35 cellular contexts compared by ENCODE assay signal in the genomic region with DNA sequence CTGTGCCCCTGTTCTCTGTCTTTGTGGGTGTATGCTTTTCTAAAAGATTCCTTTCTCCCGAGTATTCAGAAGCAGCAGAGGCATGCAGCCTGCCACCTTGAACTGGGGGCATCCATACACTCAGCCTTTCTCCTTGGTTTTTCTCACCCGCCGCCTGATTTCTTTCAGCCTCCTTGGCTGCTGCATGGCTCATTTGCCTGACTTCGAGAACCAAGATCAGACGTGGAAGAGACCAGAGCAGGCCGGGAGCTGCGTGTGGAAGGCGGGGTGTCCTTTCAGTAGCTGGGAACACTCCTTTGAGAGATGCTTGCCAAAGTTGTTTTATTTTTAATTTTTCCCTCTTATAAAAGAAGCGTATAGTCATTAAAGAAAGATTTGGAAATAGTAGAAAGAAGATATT. TPM values are rescaled to one million over a fixed set of nuclear protein-coding genes. Genes with fewer than 3 reads are reported as not detected.
"Had no signal": no experiment of that assay in that cellular context is flagged by ENCODE, and none has a peak within 500 bp of the region (broad histone marks: within the 10 kb centered on the region; RNA-seq: fewer than 3 reads in every experiment).

No MANE protein-coding gene starts in this region.

- H3K27me3 Mint-ChIP-seq: activated B cell treated with CpG ODN at 0.5 μM for 24 hours; activated CD4-positive, alpha-beta memory T cell treated with anti-CD3 and anti-CD28 coated beads for 36 hours; activated CD4-positive, alpha-beta memory T cell treated with anti-CD3 and anti-CD28 coated beads, Interleukin-2, amount 10 ng/mL, durations not matched to agents 7 days and 5 days; activated CD4-positive, alpha-beta T cell treated with anti-CD3 and anti-CD28 coated beads for 36 hours; activated CD4-positive, alpha-beta T cell treated with anti-CD3 and anti-CD28 coated beads, Interleukin-2, amount 10 ng/mL, durations not matched to agents 24 days and 14 days; activated CD4-positive, alpha-beta T cell treated with anti-CD3 and anti-CD28 coated beads, Interleukin-2, amount 10 ng/mL, durations not matched to agents 7 days and 5 days; activated CD8-positive, alpha-beta memory T cell treated with anti-CD3 and anti-CD28 coated beads, Interleukin-2, amount 10 ng/mL, durations not matched to agents 7 days and 5 days; activated CD8-positive, alpha-beta T cell treated with anti-CD3 and anti-CD28 coated beads for 36 hours had no signal

- ATAC-seq: activated CD4-positive, alpha-beta T cell treated with anti-CD3 and anti-CD28 coated beads for 36 hours; activated CD4-positive, CD25-positive, alpha-beta regulatory T cell treated with anti-CD3 and anti-CD28 coated beads, Interleukin-2, amount 50 U/mL, for 24 hours; activated CD8-positive, alpha-beta memory T cell treated with anti-CD3 and anti-CD28 coated beads, Interleukin-2, amount 10 ng/mL, durations not matched to agents 7 days and 5 days; activated CD8-positive, alpha-beta T cell treated with anti-CD3 and anti-CD28 coated beads for 36 hours; activated CD8-positive, alpha-beta T cell treated with anti-CD3 and anti-CD28 coated beads, Interleukin-2, amount 10 ng/mL, durations not matched to agents 7 days and 5 days; T-cell; WTC11 had no signal

- H3K4me3 Mint-ChIP-seq: activated B cell treated with CpG ODN at 0.5 μM for 24 hours; activated CD4-positive, alpha-beta memory T cell treated with anti-CD3 and anti-CD28 coated beads for 36 hours; activated CD4-positive, alpha-beta memory T cell treated with anti-CD3 and anti-CD28 coated beads, Interleukin-2, amount 10 ng/mL, durations not matched to agents 7 days and 5 days; activated CD4-positive, alpha-beta T cell treated with anti-CD3 and anti-CD28 coated beads for 36 hours; activated CD4-positive, alpha-beta T cell treated with anti-CD3 and anti-CD28 coated beads, Interleukin-2, amount 10 ng/mL, durations not matched to agents 24 days and 14 days; activated CD4-positive, alpha-beta T cell treated with anti-CD3 and anti-CD28 coated beads, Interleukin-2, amount 10 ng/mL, durations not matched to agents 7 days and 5 days; activated CD8-positive, alpha-beta memory T cell treated with anti-CD3 and anti-CD28 coated beads, Interleukin-2, amount 10 ng/mL, durations not matched to agents 7 days and 5 days; activated CD8-positive, alpha-beta T cell treated with anti-CD3 and anti-CD28 coated beads for 36 hours; activated CD8-positive, alpha-beta T cell treated with anti-CD3 and anti-CD28 coated beads, Interleukin-2, amount 10 ng/mL, durations not matched to agents 7 days and 5 days; T-cell; T-helper 1 cell treated with Interleukin-12 subunit alpha and Interleukin-12 subunit beta and Interleukin-4 antibody, amounts not matched to agents 30 μg/mL and 1 μg/mL, for 36 hours; T-helper 2 cell treated with Interferon-gamma antibody and Interleukin-4, amounts not matched to agents 5 μg/mL and 100 μg/mL, for 36 hours; WTC11 had no signal

- H3K36me3 ChIP-seq: WERI-Rb-1 had no signal

- H3K27ac ChIP-seq: VCaP, WERI-Rb-1 had no signal

- H3K9me3 Mint-ChIP-seq: activated B cell treated with CpG ODN at 0.5 μM for 24 hours; activated CD4-positive, alpha-beta memory T cell treated with anti-CD3 and anti-CD28 coated beads for 36 hours; activated CD4-positive, alpha-beta memory T cell treated with anti-CD3 and anti-CD28 coated beads, Interleukin-2, amount 10 ng/mL, durations not matched to agents 7 days and 5 days; activated CD4-positive, alpha-beta T cell treated with anti-CD3 and anti-CD28 coated beads, Interleukin-2, amount 10 ng/mL, durations not matched to agents 24 days and 14 days; activated CD4-positive, alpha-beta T cell treated with anti-CD3 and anti-CD28 coated beads, Interleukin-2, amount 10 ng/mL, durations not matched to agents 7 days and 5 days; activated CD8-positive, alpha-beta T cell treated with anti-CD3 and anti-CD28 coated beads for 36 hours; T-cell; T-helper 1 cell treated with Interleukin-12 subunit alpha and Interleukin-12 subunit beta and Interleukin-4 antibody, amounts not matched to agents 30 μg/mL and 1 μg/mL, for 36 hours; T-helper 2 cell treated with Interferon-gamma antibody and Interleukin-4, amounts not matched to agents 5 μg/mL and 100 μg/mL, for 36 hours; WTC11 had no signal

- H3K36me3 Mint-ChIP-seq: activated CD4-positive, alpha-beta memory T cell treated with anti-CD3 and anti-CD28 coated beads for 36 hours; activated CD8-positive, alpha-beta memory T cell treated with anti-CD3 and anti-CD28 coated beads, Interleukin-2, amount 10 ng/mL, durations not matched to agents 7 days and 5 days; T-cell; WTC11 had no signal

- H3K4me1 Mint-ChIP-seq: activated B cell treated with CpG ODN at 0.5 μM for 24 hours; activated CD4-positive, alpha-beta memory T cell treated with anti-CD3 and anti-CD28 coated beads, Interleukin-2, amount 10 ng/mL, durations not matched to agents 7 days and 5 days; activated CD4-positive, alpha-beta T cell treated with anti-CD3 and anti-CD28 coated beads for 36 hours; activated CD4-positive, alpha-beta T cell treated with anti-CD3 and anti-CD28 coated beads, Interleukin-2, amount 10 ng/mL, durations not matched to agents 24 days and 14 days; activated CD4-positive, alpha-beta T cell treated with anti-CD3 and anti-CD28 coated beads, Interleukin-2, amount 10 ng/mL, durations not matched to agents 7 days and 5 days; activated CD8-positive, alpha-beta memory T cell treated with anti-CD3 and anti-CD28 coated beads, Interleukin-2, amount 10 ng/mL, durations not matched to agents 7 days and 5 days; T-cell had no signal

- DNase-seq: activated B cell treated with CpG ODN at 0.5 μM for 24 hours; activated CD4-positive, alpha-beta memory T cell treated with anti-CD3 and anti-CD28 coated beads for 36 hours; activated CD4-positive, alpha-beta memory T cell treated with anti-CD3 and anti-CD28 coated beads, Interleukin-2, amount 10 ng/mL, durations not matched to agents 7 days and 5 days; activated CD4-positive, alpha-beta T cell treated with anti-CD3 and anti-CD28 coated beads for 1 hour; activated CD4-positive, alpha-beta T cell treated with anti-CD3 and anti-CD28 coated beads for 36 hours; activated CD4-positive, alpha-beta T cell treated with anti-CD3 and anti-CD28 coated beads for 4 hours; activated CD4-positive, alpha-beta T cell treated with anti-CD3 and anti-CD28 coated beads for 48 hours; activated CD4-positive, alpha-beta T cell treated with anti-CD3 and anti-CD28 coated beads, Interleukin-2, amount 10 ng/mL, durations not matched to agents 24 days and 14 days; activated CD4-positive, alpha-beta T cell treated with anti-CD3 and anti-CD28 coated beads, Interleukin-2, amount 10 ng/mL, durations not matched to agents 7 days and 5 days; activated CD4-positive, alpha-beta T cell treated with anti-CD3 and anti-CD28 coated beads, Interleukin-2, amount 50 U/mL, for 1 hour; activated CD4-positive, alpha-beta T cell treated with anti-CD3 and anti-CD28 coated beads, Interleukin-2, amount 50 U/mL, for 4 hours; activated CD4-positive, alpha-beta T cell treated with anti-CD3 and anti-CD28 coated beads, Interleukin-2, amount 50 U/mL, for 48 hours; activated CD4-positive, CD25-positive, alpha-beta regulatory T cell; activated CD4-positive, CD25-positive, alpha-beta regulatory T cell treated with anti-CD3 and anti-CD28 coated beads, Interleukin-2, amount 50 U/mL, for 72 hours; activated CD8-positive, alpha-beta memory T cell treated with anti-CD3 and anti-CD28 coated beads for 24 hours; activated CD8-positive, alpha-beta memory T cell treated with anti-CD3 and anti-CD28 coated beads, Interleukin-2, amount 10 ng/mL, durations not matched to agents 7 days and 5 days; activated CD8-positive, alpha-beta memory T cell treated with anti-CD3 and anti-CD28 coated beads, Interleukin-2, amount 50 U/mL, for 4 hours; activated CD8-positive, alpha-beta memory T cell treated with anti-CD3 and anti-CD28 coated beads, Interleukin-2, amount 50 U/mL, for 48 hours; activated CD8-positive, alpha-beta T cell treated with anti-CD3 and anti-CD28 coated beads for 36 hours; activated CD8-positive, alpha-beta T cell treated with anti-CD3 and anti-CD28 coated beads, Interleukin-2, amount 10 ng/mL, durations not matched to agents 7 days and 5 days; activated T-cell treated with anti-CD3 and anti-CD28 coated beads for 4 hours; activated T-cell treated with anti-CD3 and anti-CD28 coated beads, Interleukin-2, amount 50 U/mL, for 1 hour; T-cell; T-helper 1 cell; T-helper 2 cell; T-helper 9 cell; T1000; WERI-Rb-1 had no signal

- H3K27ac Mint-ChIP-seq: activated B cell treated with CpG ODN at 0.5 μM for 24 hours; activated CD4-positive, alpha-beta memory T cell treated with anti-CD3 and anti-CD28 coated beads for 36 hours; activated CD4-positive, alpha-beta memory T cell treated with anti-CD3 and anti-CD28 coated beads, Interleukin-2, amount 10 ng/mL, durations not matched to agents 7 days and 5 days; activated CD4-positive, alpha-beta T cell treated with anti-CD3 and anti-CD28 coated beads for 36 hours; activated CD4-positive, alpha-beta T cell treated with anti-CD3 and anti-CD28 coated beads, Interleukin-2, amount 10 ng/mL, durations not matched to agents 24 days and 14 days; activated CD4-positive, alpha-beta T cell treated with anti-CD3 and anti-CD28 coated beads, Interleukin-2, amount 10 ng/mL, durations not matched to agents 7 days and 5 days; activated CD8-positive, alpha-beta memory T cell treated with anti-CD3 and anti-CD28 coated beads, Interleukin-2, amount 10 ng/mL, durations not matched to agents 7 days and 5 days; activated CD8-positive, alpha-beta T cell treated with anti-CD3 and anti-CD28 coated beads for 36 hours; activated CD8-positive, alpha-beta T cell treated with anti-CD3 and anti-CD28 coated beads, Interleukin-2, amount 10 ng/mL, durations not matched to agents 7 days and 5 days; T-cell; T-helper 1 cell treated with Interleukin-12 subunit alpha and Interleukin-12 subunit beta and Interleukin-4 antibody, amounts not matched to agents 30 μg/mL and 1 μg/mL, for 36 hours; T-helper 2 cell treated with Interferon-gamma antibody and Interleukin-4, amounts not matched to agents 5 μg/mL and 100 μg/mL, for 36 hours; WTC11 had no signal

RNA-seq across cellular contexts. Expression of a gene that starts 53.1 kb away (rescaled TPM):
- total RNA-seq: activated B cell treated with CpG ODN at 0.5 μM for 24 hours; activated CD4-positive, alpha-beta memory T cell treated with anti-CD3 and anti-CD28 coated beads, Interleukin-2, amount 10 ng/mL, durations not matched to agents 7 days and 5 days; activated CD4-positive, alpha-beta T cell treated with anti-CD3 and anti-CD28 coated beads, Interleukin-2, amount 10 ng/mL, durations not matched to agents 24 days and 14 days; activated CD4-positive, alpha-beta T cell treated with anti-CD3 and anti-CD28 coated beads, Interleukin-2, amount 10 ng/mL, durations not matched to agents 7 days and 5 days; activated CD8-positive, alpha-beta T cell treated with anti-CD3 and anti-CD28 coated beads for 36 hours; activated CD8-positive, alpha-beta T cell treated with anti-CD3 and anti-CD28 coated beads, Interleukin-2, amount 10 ng/mL, durations not matched to agents 7 days and 5 days; T-helper 1 cell treated with Interleukin-12 subunit alpha and Interleukin-12 subunit beta and Interleukin-4 antibody, amounts not matched to agents 30 ng/mL and 1 ng/mL, for 36 hours; T-helper 2 cell treated with Interferon-gamma antibody and Interleukin-4, amounts not matched to agents 100 ng/mL and 5 ng/mL, for 36 hours had no signal
